8 cellular contexts compared by ENCODE assay signal in genomic region chr3:74267583-74268184, GRCh38.
DNase-seq lines count a peak whose midpoint lies in the region; ATAC-seq and TF ChIP-seq lines count a peak whose summit lies in the region.

No MANE protein-coding gene starts in this region.

- no peak overlapping the region for H3K4me3 ChIP-seq in OCI-LY3 (ENCODE audit: low read length)

- H3K27ac Mint-ChIP-seq in endothelial cell (ENCODE audit: unreplicated experiment), result no peak overlapping the region

- no peak for ATAC-seq in GM19324 (IDR thresholded peaks at IDR 0.05; ENCODE audit: low FRiP score, unreplicated experiment)

- no peak overlapping the region for H2AFZ ChIP-seq in OCI-LY3 (ENCODE audit: low read depth, low read length)

- H3K9ac ChIP-seq in OCI-LY3 (ENCODE audit: low read length), result no peak overlapping the region

- CTCF ChIA-PET in HEK293T (lab: Yijun Ruan, JAX), result interaction anchor here (0.9 kb wide), 1 partner anchor 9 kb away, joined by 3 read pairs; no protein-coding TSS in a partner anchor

- no peaks in the 10 kb centered on the region for H3K36me3 ChIP-seq in OCI-LY3 (replicated peaks; ENCODE audit: low read depth, low read length)

- peaks cover 2% of the 10 kb centered on the region for H3K4me1 Mint-ChIP-seq in endothelial cell (ENCODE audit: unreplicated experiment)

- H3K79me2 ChIP-seq in OCI-LY3 (ENCODE audit: low read length), result no peaks in the 10 kb centered on the region

- no peak overlapping the region for H3K4me3 Mint-ChIP-seq in endothelial cell (ENCODE audit: unreplicated experiment)

- POLR2A ChIA-PET in HEK293T (lab: Yijun Ruan, JAX), result no interaction called here

- H3K4me2 ChIP-seq in OCI-LY3 (ENCODE audit: low read length), result peak overlapping the region; percentile 18; the same call in 1 of the 2 replicates

- H3K36me3 Mint-ChIP-seq in endothelial cell (ENCODE audit: low read depth, unreplicated experiment), result no peaks in the 10 kb centered on the region

- H3K27me3 Mint-ChIP-seq in endothelial cell (ENCODE audit: unreplicated experiment), result no peaks in the 10 kb centered on the region

- no peaks in the 10 kb centered on the region for H3K9me3 Mint-ChIP-seq in endothelial cell (ENCODE audit: unreplicated experiment)

- no peaks in the 10 kb centered on the region for H3K27me3 ChIP-seq in OCI-LY3 (ENCODE audit: low read depth, low read length)

- no peaks in the 10 kb centered on the region for H3K4me1 ChIP-seq in OCI-LY3 (ENCODE audit: low read length)

- no peaks in the 10 kb centered on the region for H4K20me1 ChIP-seq in OCI-LY3 (ENCODE audit: insufficient read depth, low read length)

- DNase-seq in GDM1 (lab: John Stamatoyannopoulos, UW), result peak; percentile 13
- DNase-seq in HEK293T (ENCODE audit: extremely low spot score), result peak; percentile 29
- peak; percentile 40 for DNase-seq in endothelial cell (ENCODE audit: low spot score)
- DNase-seq in mucosa of gallbladder (ENCODE audit: low spot score), result peak; percentile 21
- no peak for DNase-seq in cerebellar nuclear complex (lab: John Stamatoyannopoulos, UW)
- no peak for DNase-seq in activated T-cell treated with anti-CD3 and anti-CD28 coated beads, Interleukin-2, amount 50 U/mL, for 1 hour

- TF ChIP-seq CTCF in OCI-LY3 (IDR thresholded peaks at IDR 0.05; ENCODE audit: low read depth, low read length), result peak; percentile 72
- peak; percentile 90 for TF ChIP-seq CTCF in endothelial cell (IDR thresholded peaks at IDR 0.05; ENCODE audit: unreplicated experiment)

- H3K27ac ChIP-seq in OCI-LY3 (ENCODE audit: low read length), result no peak overlapping the region

- no peaks in the 10 kb centered on the region for H3K9me3 ChIP-seq in OCI-LY3 (ENCODE audit: insufficient read depth, low read length)

TF ChIP-seq in HEK293T, 16 proteins besides CTCF, POLR2A, EP300 and RAD21:
- TF ChIP-seq HDGF (IDR thresholded peaks at IDR 0.05; ENCODE audit: borderline replicate concordance), result no peak
- no peak for TF ChIP-seq FOXK2 (IDR thresholded peaks at IDR 0.05)
- no peak for TF ChIP-seq SUZ12 (IDR thresholded peaks at IDR 0.05)
- no peak for TF ChIP-seq L3MBTL2 (conservative IDR thresholded peaks at IDR 0.05)
- TF ChIP-seq TARDBP (IDR thresholded peaks at IDR 0.05), result no peak
- TF ChIP-seq LEF1 (IDR thresholded peaks at IDR 0.05; ENCODE audit: borderline replicate concordance), result no peak
- no peak for TF ChIP-seq ELF4 (IDR thresholded peaks at IDR 0.05)
- TF ChIP-seq SP1 (IDR thresholded peaks at IDR 0.05), result no peak
- TF ChIP-seq, protein P1, sequence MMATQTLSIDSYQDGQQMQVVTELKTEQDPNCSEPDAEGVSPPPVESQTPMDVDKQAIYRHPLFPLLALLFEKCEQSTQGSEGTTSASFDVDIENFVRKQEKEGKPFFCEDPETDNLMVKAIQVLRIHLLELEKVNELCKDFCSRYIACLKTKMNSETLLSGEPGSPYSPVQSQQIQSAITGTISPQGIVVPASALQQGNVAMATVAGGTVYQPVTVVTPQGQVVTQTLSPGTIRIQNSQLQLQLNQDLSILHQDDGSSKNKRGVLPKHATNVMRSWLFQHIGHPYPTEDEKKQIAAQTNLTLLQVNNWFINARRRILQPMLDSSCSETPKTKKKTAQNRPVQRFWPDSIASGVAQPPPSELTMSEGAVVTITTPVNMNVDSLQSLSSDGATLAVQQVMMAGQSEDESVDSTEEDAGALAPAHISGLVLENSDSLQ (IDR thresholded peaks at IDR 0.05), result no peak
- TF ChIP-seq FOXA1 (IDR thresholded peaks at IDR 0.05), result no peak

Comparison
In these comparisons a context has a peak if more than half of its experiments do, and no peak if none do; other contexts are left out.
1. DNase-seq: peak in GDM1 (single experiment), HEK293T (single experiment), endothelial cell (single experiment) and mucosa of gallbladder (single experiment); none in cerebellar nuclear complex (0 of 2) and activated T-cell treated with anti-CD3 and anti-CD28 coated beads, Interleukin-2, amount 50 U/mL, for 1 hour (single experiment).